Comparison of ENCODE assay signal across 8 cellular contexts in the genomic region with DNA sequence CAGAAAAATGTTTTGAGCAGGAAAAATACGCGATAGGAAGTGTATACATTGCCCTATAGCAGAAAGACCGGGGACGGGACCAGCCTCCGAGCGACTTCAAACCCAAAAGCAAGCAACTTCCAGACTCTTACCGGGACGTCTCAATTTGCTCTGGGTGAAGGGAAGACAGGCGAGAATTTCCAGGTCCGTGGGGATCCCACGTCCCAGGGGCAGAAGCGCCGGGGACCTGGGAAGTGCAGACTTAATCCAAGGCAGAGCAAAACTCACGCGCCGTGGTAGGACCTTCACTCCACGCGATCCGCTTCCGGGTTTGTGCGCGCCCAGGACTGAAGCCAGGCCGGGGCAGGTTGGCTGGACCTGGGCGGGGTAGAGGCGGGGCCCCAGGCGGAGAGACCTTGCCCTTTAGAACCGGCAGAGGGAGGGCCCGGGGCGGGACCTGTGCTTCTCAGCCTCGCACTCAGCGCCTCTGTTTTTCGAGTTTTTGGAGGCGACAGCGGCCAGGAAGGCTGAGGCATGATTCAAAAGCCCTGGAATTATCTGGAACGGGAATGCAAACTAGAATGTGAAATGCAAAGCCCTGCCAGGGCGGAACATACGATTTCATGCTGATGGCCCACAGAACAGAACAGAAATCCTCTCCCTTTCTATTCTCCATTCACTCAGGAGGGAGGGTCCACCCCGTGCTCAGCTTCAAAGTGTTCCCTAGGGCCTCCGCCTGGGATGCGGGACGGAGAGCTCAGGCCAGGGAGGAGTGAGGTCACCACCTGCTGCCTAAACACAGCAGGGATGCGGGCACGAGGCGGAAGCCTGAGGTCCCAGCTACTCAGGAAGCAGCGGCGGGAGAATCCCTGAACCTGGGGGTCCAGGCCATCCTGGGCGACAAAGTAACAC. TPM values are rescaled to one million over a fixed set of nuclear protein-coding genes. Genes with fewer than 3 reads are reported as not detected.
A peak's percentile ranks its signal among the peaks of the same experiment; 100 is the strongest.
DNase-seq lines count a peak whose midpoint lies in the region; ATAC-seq and TF ChIP-seq lines count a peak whose summit lies in the region.
"Not testable (repeated sequence)": the region's sequence is repeated elsewhere in the genome, so short reads cannot be mapped to it uniquely, and the experiment has no call there.

A gene (minus strand): TSS at position 328 of the 891 bp plus-strand sequence. CDS start 7,903 bp downstream, outside the sequence.

- not testable (repeated sequence) for H3K27me3 ChIP-seq in breast epithelium; sigmoid colon; aorta (ENCODE audit: control insufficient read depth in 1 of 2, insufficient read depth in 2 of 2, low read length in 1 of 2)
- peaks cover 27% of the 10 kb centered on the region for H3K27me3 ChIP-seq in iPS-18a (ENCODE audit: control insufficient read depth, insufficient read depth, low read length)

- not testable (repeated sequence) for TF ChIP-seq EP300 in sigmoid colon (IDR thresholded peaks at IDR 0.05)

- TF ChIP-seq CTCF in breast epithelium (IDR thresholded peaks at IDR 0.05) (peak; percentile 29 to 46 (median 30)), sigmoid colon (IDR thresholded peaks at IDR 0.05) (peak in 3 of 4 experiments; percentile 29 to 39 (median 36))

- TF ChIP-seq POLR2A in breast epithelium (IDR thresholded peaks at IDR 0.05), result not testable (repeated sequence)
- TF ChIP-seq POLR2A in sigmoid colon (IDR thresholded peaks at IDR 0.05), result peak; percentile 23 to 32

- H3K9ac ChIP-seq in iPS-18a (ENCODE audit: low read length), result peak within 1 kb of the TSS; percentile 57

- ATAC-seq in GM18502 (IDR thresholded peaks at IDR 0.05; ENCODE audit: poor library complexity, unreplicated experiment) (peak; percentile 88), HG02943 (IDR thresholded peaks at IDR 0.05; ENCODE audit: low read depth, unreplicated experiment) (peak; percentile 85), aorta (ENCODE audit: low FRiP score) (peak; percentile 97)

- peak within 1 kb of the TSS; percentile 68 to 83 for H3K27ac ChIP-seq in breast epithelium
- H3K27ac ChIP-seq in iPS-18a (ENCODE audit: low read length), result not testable (repeated sequence)
- H3K27ac ChIP-seq in sigmoid colon, result peak within 1 kb of the TSS; percentile 73 to 86 (median 82)
- H3K27ac ChIP-seq in aorta (ENCODE audit: low read depth in 1 of 2, low read length in 2 of 2), result peak within 1 kb of the TSS in 1 of 2 donors; percentile 76

- H3K36me3 ChIP-seq in breast epithelium; iPS-18a (ENCODE audit: control insufficient read depth, low read depth, low read length); sigmoid colon; aorta (ENCODE audit: control insufficient read depth in 1 of 2, insufficient read depth in 2 of 2, low read length in 1 of 2): not testable (repeated sequence)

- WGBS in sigmoid colon, 2 donors, result 1 to 5% methylated on average over 47 of the region's 47 CpGs
- 1 to 2% methylated on average over 47 of the region's 47 CpGs for WGBS in aorta, 2 donors

- not testable (repeated sequence) for H3K4me1 ChIP-seq in breast epithelium; iPS-18a (ENCODE audit: control insufficient read depth, low read depth, low read length); aorta (ENCODE audit: control insufficient read depth in 1 of 2, insufficient read depth in 2 of 2, low read length in 2 of 2)
- H3K4me1 ChIP-seq in sigmoid colon, result peaks cover 0 to 18% (median 13%) of the 10 kb centered on the region in 4 donors

- H3K4me3 ChIP-seq in breast epithelium (peak within 1 kb of the TSS; percentile 51 to 72 (median 66)), iPS-18a (ENCODE audit: low read length) (peak within 1 kb of the TSS; percentile 67), sigmoid colon (peak within 1 kb of the TSS; percentile 42 to 68 (median 66)), aorta (ENCODE audit: low read length in 2 of 2) (peak within 1 kb of the TSS; percentile 6 to 85)

- DNase-seq in NCI-H2171 treated with DMSO at 0.1 percent for 48 hours (lab: John Stamatoyannopoulos, UW), result peak; percentile 6
- DNase-seq in activated CD4-positive, CD25-positive, alpha-beta regulatory T cell (lab: John Stamatoyannopoulos, UW), result peak; percentile 55 to 67 (median 64)
- peak; percentile 83 to 94 for DNase-seq in breast epithelium (ENCODE audit: low spot score in 2 of 2)
- peak; percentile 96 for DNase-seq in sigmoid colon
- DNase-seq in aorta, result peak; percentile 91 to 95

- H3K9me3 ChIP-seq in breast epithelium; iPS-18a (ENCODE audit: control insufficient read depth, low read depth, low read length); sigmoid colon; aorta (ENCODE audit: control insufficient read depth, low read length): not testable (repeated sequence)

- intact Hi-C loops in breast epithelium (cut with DNase I; ENCODE audit: low total_unique reads); aorta (cut with DNase I): not testable (repeated sequence)
- intact Hi-C loops in sigmoid colon (cut with DNase I), result loop anchor here (2.0 to 5.0 kb wide), 2 partner anchors 52 to 71 kb away; a partner anchor contains a TSS

RNA-seq across cellular contexts. Expression of the gene that starts here (rescaled TPM):
- 10 to 100 TPM in 2 of 3 donors, 1 to 10 TPM in 1; 9.8 to 13.3 (median 12.4) TPM for total RNA-seq in breast epithelium
- total RNA-seq in sigmoid colon, result 1 to 10 TPM; 6.8 to 9.4 (median 8.2) TPM
- polyA plus RNA-seq in sigmoid colon, result 1 to 10 TPM; 1.8 to 6.5 (median 3.9) TPM
- total RNA-seq in aorta, result 10 to 100 TPM; 12.6 to 14.4 TPM
- polyA plus RNA-seq in aorta, result 10 to 100 TPM in 1 of 2 donors, 1 to 10 TPM in 1; 1.1 to 14.8 TPM

Comparison
In these comparisons a context has a peak if more than half of its experiments do, and no peak if none do; other contexts are left out.
1. DNase-seq: peak in every context shown above with its lines; median percentile 96 in sigmoid colon; 93 in aorta; 88 in breast epithelium; 64 in activated CD4-positive, CD25-positive, alpha-beta regulatory T cell; 6 in NCI-H2171 treated with DMSO at 0.1 percent for 48 hours.